Comparison of ENCODE assay signal across 24 cellular contexts in genomic region chr9:16715404-16715803, GRCh38.
DNase-seq lines count a peak whose midpoint lies in the region; ATAC-seq, FAIRE-seq and TF ChIP-seq lines count a peak whose summit lies in the region.
"Had no signal": no experiment of that assay in that cellular context is flagged by ENCODE, and none has a peak within 500 bp of the region (broad histone marks: within the 10 kb centered on the region; RNA-seq: fewer than 3 reads in every experiment).

No MANE protein-coding gene starts in this region.

- H3K4me1 Mint-ChIP-seq in mesothelial cell of epicardium (peaks cover 49% of the 10 kb centered on the region), T-helper 17 cell (no peaks in the 10 kb centered on the region)
- no peaks in the 10 kb centered on the region for H3K4me1 Mint-ChIP-seq in activated naive CD4-positive, alpha-beta T cell treated with anti-CD3 and anti-CD28 coated beads for 36 hours (ENCODE audit: low read depth)
- H3K4me1 Mint-ChIP-seq: activated naive CD8-positive, alpha-beta T cell treated with anti-CD3 and anti-CD28 coated beads, Interleukin-2, amount 50 U/mL, for 24 hours had no signal

- H3K23me2 ChIP-seq in H1 (ENCODE audit: low read depth, low read length): no peaks in the 10 kb centered on the region

- no peak for ATAC-seq in T-helper 17 cell
- ATAC-seq: activated naive CD8-positive, alpha-beta T cell treated with anti-CD3 and anti-CD28 coated beads, Interleukin-2, amount 50 U/mL, for 24 hours; Right ventricle myocardium inferior had no signal

- TF ChIP-seq POLR2A in H1 (IDR thresholded peaks at IDR 0.05; ENCODE audit: control extremely low read depth in 1 of 2, low read depth in 2 of 2, low read length in 2 of 2): no peak

- WGBS in H1 (ENCODE audit: extremely low coverage in 1 of 2, insufficient coverage in 1 of 2, insufficient read length in 1 of 2, insufficient replicate concordance in 2 of 2, low coverage in 1 of 2, low lambda C conversion rate in 2 of 2, missing lambda C conversion rate in 1 of 2), 2 experiments: 47% methylated on average over 2 of the region's 2 CpGs; no CpG with 5 or more reads in 1 of the 2 experiments

- peak overlapping the region; percentile 19 for H4K5ac ChIP-seq in H1 (ENCODE audit: insufficient read length, low read depth, low read length)

- H3K27ac Mint-ChIP-seq in mesothelial cell of epicardium (peak overlapping the region; percentile 67), T-helper 17 cell (no peak overlapping the region)
- no peak overlapping the region for H3K27ac Mint-ChIP-seq in activated naive CD4-positive, alpha-beta T cell treated with anti-CD3 and anti-CD28 coated beads for 36 hours
- H3K27ac Mint-ChIP-seq: activated naive CD8-positive, alpha-beta T cell treated with anti-CD3 and anti-CD28 coated beads, Interleukin-2, amount 50 U/mL, for 24 hours; nephron progenitor cell; progenitor cell of endocrine pancreas had no signal

- H3K27ac ChIP-seq in H1 (ENCODE audit: low read depth, low read length): peak overlapping the region; percentile 54; the same call in 1 of the 2 replicates
- H3K27ac ChIP-seq: thyroid gland had no signal

- peak; percentile 47 for DNase-seq in AG20443 (ENCODE audit: low spot score)
- DNase-seq in NCI-H226: peak; percentile 33
- DNase-seq in H1 (ENCODE audit: low read depth in 1 of 2, low spot score in 2 of 2): no peak
- no peak for DNase-seq in mesothelial cell of epicardium (ENCODE audit: low spot score in 2 of 2, unreplicated experiment in 2 of 2)
- no peak for DNase-seq in ACHN
- no peak for DNase-seq in T-helper 17 cell
- no peak for DNase-seq in activated naive CD4-positive, alpha-beta T cell treated with anti-CD3 and anti-CD28 coated beads for 36 hours
- DNase-seq in NCI-H1092 treated with DMSO at 0.1 percent for 48 hours (lab: John Stamatoyannopoulos, UW): no peak
- DNase-seq: activated CD4-positive, alpha-beta T cell treated with anti-CD3 and anti-CD28 coated beads for 48 hours; activated naive CD8-positive, alpha-beta T cell treated with anti-CD3 and anti-CD28 coated beads, Interleukin-2, amount 50 U/mL, for 24 hours; AML-193; dermis blood vessel endothelial cell; head of caudate nucleus; midbrain; NCI-H1694 treated with DMSO at 0.1 percent for 48 hours; nephron progenitor cell; stimulated activated CD4-positive, alpha-beta T cell treated with anti-CD3 and anti-CD28 coated beads, Interleukin-2, amount 100 ng/mL, for 48 hours; stimulated activated naive CD4-positive, alpha-beta T cell treated with Interleukin-2 at 50 U/mL for 16 hours; T-helper 1 cell; thyroid gland had no signal

- H3K27me3 ChIP-seq in H1 (replicated peaks in 1 of 4; ENCODE audit: control insufficient read depth in 3 of 4, extremely low read depth in 1 of 4, insufficient read depth in 3 of 4, low read length in 3 of 4): no peaks in the 10 kb centered on the region
- H3K27me3 ChIP-seq: thyroid gland had no signal

- FAIRE-seq in H1 (lab: Jason Lieb, UNC): no peak
- FAIRE-seq: bronchial epithelial cell had no signal

- H3K56ac ChIP-seq in H1 (replicated peaks; ENCODE audit: insufficient read length, low read depth, low read length): no peak overlapping the region

- TF ChIP-seq CTCF in H1 (IDR thresholded peaks at IDR 0.05; ENCODE audit: control extremely low read depth in 1 of 3, insufficient read depth in 1 of 3, low read depth in 1 of 3, low read length in 3 of 3) (no peak), mesothelial cell of epicardium (IDR thresholded peaks at IDR 0.05; ENCODE audit: unreplicated experiment) (no peak)

- peaks cover 0 to 25% of the 10 kb centered on the region in 2 experiments; a peak in 2 of 4 replicates for H3K79me2 ChIP-seq in H1 (ENCODE audit: control insufficient read depth in 1 of 2, insufficient read depth in 2 of 2, low read length in 2 of 2)

- no peak overlapping the region for H3K23ac ChIP-seq in H1 (ENCODE audit: insufficient read length)

- no peaks in the 10 kb centered on the region for H3K9me3 ChIP-seq in H1 (ENCODE audit: insufficient read depth in 2 of 2, low read depth in 1 of 2, low read length in 1 of 2)
- H3K9me3 ChIP-seq in T-helper 17 cell (ENCODE audit: control insufficient read depth, low read length, poor library complexity, severe bottlenecking): no peaks in the 10 kb centered on the region
- H3K9me3 ChIP-seq: thyroid gland had no signal

- in situ Hi-C loops in ACHN (cut with HindIII; ENCODE audit: low pct_ligation_motif_present, low pct_unique_long_range_greater_than_20kb, low sequenced_read_pairs): no loop called here

- H2BK20ac ChIP-seq in H1 (ENCODE audit: low read length): no peak overlapping the region

- no peak overlapping the region for H2AK5ac ChIP-seq in H1 (ENCODE audit: low read depth, low read length)

- TF ChIP-seq RAD21 in H1 (IDR thresholded peaks at IDR 0.05 in 1 of 2, conservative IDR thresholded peaks at IDR 0.05 in 1 of 2; ENCODE audit: low read depth in 2 of 2, low read length in 2 of 2): no peak

- CTCF ChIA-PET in H1 (lab: Charles Lee; ENCODE audit: partially characterized antibody): interaction anchor here (1.0 kb wide), 1 partner anchor 9 kb away, joined by 3 read pairs; no protein-coding TSS in a partner anchor
- CTCF ChIA-PET in activated naive CD4-positive, alpha-beta T cell treated with anti-CD3 and anti-CD28 coated beads for 36 hours (lab: Charles Lee): no interaction called here

- H3K36me3 ChIP-seq in H1 (ENCODE audit: control insufficient read depth in 2 of 4, insufficient read depth in 4 of 4, low read length in 3 of 4): peaks cover 0 to 2% (median 0%) of the 10 kb centered on the region in 4 experiments; a peak in 1 of 8 replicates
- H3K36me3 ChIP-seq: thyroid gland had no signal

- no peak overlapping the region for H3K4me3 Mint-ChIP-seq in mesothelial cell of epicardium
- no peak overlapping the region for H3K4me3 Mint-ChIP-seq in T-helper 17 cell
- H3K4me3 Mint-ChIP-seq in activated naive CD4-positive, alpha-beta T cell treated with anti-CD3 and anti-CD28 coated beads for 36 hours: no peak overlapping the region
- H3K4me3 Mint-ChIP-seq: activated naive CD8-positive, alpha-beta T cell treated with anti-CD3 and anti-CD28 coated beads, Interleukin-2, amount 50 U/mL, for 24 hours; nephron progenitor cell had no signal

- H2BK12ac ChIP-seq in H1 (ENCODE audit: low read depth, low read length): no peak overlapping the region; the same call in 1 of the 2 replicates

- intact Hi-C loops in activated naive CD4-positive, alpha-beta T cell treated with anti-CD3 and anti-CD28 coated beads for 36 hours (cut with micrococcal nuclease): no loop called here

- no peak overlapping the region for H3K4ac ChIP-seq in H1 (replicated peaks; ENCODE audit: insufficient read length, low read depth, low read length)

- H4K8ac ChIP-seq in H1 (ENCODE audit: extremely low read depth, insufficient read depth, low read length): no peak overlapping the region

- H2BK120ac ChIP-seq in H1 (replicated peaks; ENCODE audit: low read depth, low read length): peak overlapping the region; percentile 88

- H3K4me2 ChIP-seq in H1 (ENCODE audit: insufficient read depth in 1 of 2, low read depth in 2 of 2, low read length in 2 of 2): no peak overlapping the region
- H3K4me2 ChIP-seq: smooth muscle cell had no signal

- no peak for TF ChIP-seq EP300 in H1 (IDR thresholded peaks at IDR 0.05; ENCODE audit: borderline replicate concordance in 1 of 2, low read depth in 2 of 2, low read length in 2 of 2)

- H3K36me3 Mint-ChIP-seq in mesothelial cell of epicardium (no peaks in the 10 kb centered on the region), T-helper 17 cell (ENCODE audit: low read depth) (no peaks in the 10 kb centered on the region)
- no peaks in the 10 kb centered on the region for H3K36me3 Mint-ChIP-seq in activated naive CD4-positive, alpha-beta T cell treated with anti-CD3 and anti-CD28 coated beads for 36 hours (ENCODE audit: low read depth)

- no peaks in the 10 kb centered on the region for H3K79me1 ChIP-seq in H1 (ENCODE audit: low read depth, low read length)

- H3K9ac ChIP-seq in H1 (replicated peaks in 1 of 4; ENCODE audit: extremely low read depth in 1 of 4, low read depth in 3 of 4, low read length in 3 of 4): no peak overlapping the region

- H3K4me3 ChIP-seq in H1 (ENCODE audit: extremely low read depth in 1 of 4, insufficient read depth in 2 of 4, low read depth in 3 of 4, low read length in 4 of 4): no peak overlapping the region
- H3K4me3 ChIP-seq: smooth muscle cell, thyroid gland had no signal

- no peaks in the 10 kb centered on the region for H3K9me3 Mint-ChIP-seq in mesothelial cell of epicardium
- no peaks in the 10 kb centered on the region for H3K9me3 Mint-ChIP-seq in activated naive CD4-positive, alpha-beta T cell treated with anti-CD3 and anti-CD28 coated beads for 36 hours
- H3K9me3 Mint-ChIP-seq: activated naive CD8-positive, alpha-beta T cell treated with anti-CD3 and anti-CD28 coated beads, Interleukin-2, amount 50 U/mL, for 24 hours; nephron progenitor cell had no signal

- H3K27me3 Mint-ChIP-seq in mesothelial cell of epicardium (ENCODE audit: low read depth) (no peaks in the 10 kb centered on the region), T-helper 17 cell (no peaks in the 10 kb centered on the region)
- no peaks in the 10 kb centered on the region for H3K27me3 Mint-ChIP-seq in activated naive CD4-positive, alpha-beta T cell treated with anti-CD3 and anti-CD28 coated beads for 36 hours (ENCODE audit: low read depth)

- no peak overlapping the region for H2BK5ac ChIP-seq in H1 (ENCODE audit: low read depth, low read length)

- H2BK15ac ChIP-seq in H1 (ENCODE audit: low read length): no peak overlapping the region

- peak overlapping the region; percentile 35 for H4K91ac ChIP-seq in H1 (replicated peaks; ENCODE audit: insufficient read length, low read length)

- H3K18ac ChIP-seq in H1 (ENCODE audit: extremely low read depth, low read length): no peak overlapping the region

- peaks cover 3 to 51% (median 23%) of the 10 kb centered on the region in 4 experiments for H3K4me1 ChIP-seq in H1 (replicated peaks in 1 of 4; ENCODE audit: control insufficient read depth in 3 of 4, insufficient read depth in 4 of 4, low read length in 3 of 4)

- no peak overlapping the region for H3K14ac ChIP-seq in H1 (ENCODE audit: insufficient read length)

- no peak overlapping the region for H2AFZ ChIP-seq in H1 (ENCODE audit: low read length)

- POLR2A ChIA-PET in H1 (lab: Charles Lee; ENCODE audit: partially characterized antibody): interaction anchor here (1.2 kb wide), 2 partner anchors 12 to 15 kb away, joined by 3 to 4 read pairs; no protein-coding TSS in a partner anchor

- no peaks in the 10 kb centered on the region for H4K20me1 ChIP-seq in H1 (replicated peaks in 1 of 2; ENCODE audit: control insufficient read depth in 1 of 2, insufficient read depth in 2 of 2, low read length in 2 of 2)

TF ChIP-seq in H1, 55 proteins besides CTCF, POLR2A, EP300 and RAD21:
- no peak for TF ChIP-seq CTBP2 (IDR thresholded peaks at IDR 0.05; ENCODE audit: borderline replicate concordance, insufficient read depth, insufficient read length, low read length)
- no peak for TF ChIP-seq MAX (IDR thresholded peaks at IDR 0.05)
- TF ChIP-seq NRF1 (IDR thresholded peaks at IDR 0.05; ENCODE audit: low read depth, low read length): no peak
- no peak for TF ChIP-seq RXRA (IDR thresholded peaks at IDR 0.05; ENCODE audit: insufficient read depth, low read depth, low read length)

Comparison
In these comparisons a context has a peak if more than half of its experiments do, and no peak if none do; other contexts are left out.
1. DNase-seq: peak in AG20443 (single experiment) and NCI-H226 (single experiment); none in H1 (0 of 2), mesothelial cell of epicardium (0 of 2), ACHN (single experiment), T-helper 17 cell (0 of 3), activated naive CD4-positive, alpha-beta T cell treated with anti-CD3 and anti-CD28 coated beads for 36 hours (single experiment) and NCI-H1092 treated with DMSO at 0.1 percent for 48 hours (single experiment).